Comparison of ENCODE assay signal across 24 cellular contexts in genomic region chr3:183808355-183808754, GRCh38.
"Had no signal": no experiment of that assay in that cellular context is flagged by ENCODE, and none has a peak within 500 bp of the region (broad histone marks: within the 10 kb centered on the region; RNA-seq: fewer than 3 reads in every experiment).

No MANE protein-coding gene starts in this region.

- DNase-seq: activated CD4-positive, alpha-beta T cell treated with anti-CD3 and anti-CD28 coated beads for 48 hours; activated CD4-positive, alpha-beta T cell treated with anti-CD3 and anti-CD28 coated beads, Interleukin-2, amount 50 U/mL, for 48 hours; activated CD8-positive, alpha-beta memory T cell treated with anti-CD3 and anti-CD28 coated beads for 24 hours; activated gamma-delta T cell; activated naive CD4-positive, alpha-beta T cell treated with anti-CD3 and anti-CD28 coated beads, Interleukin-2, amount 10 ng/mL, durations not matched to agents 7 days and 5 days; activated naive CD8-positive, alpha-beta T cell treated with anti-CD3 and anti-CD28 coated beads, Interleukin-2, amount 10 ng/mL, durations not matched to agents 7 days and 5 days; central memory CD4-positive, alpha-beta T cell; effector CD4-positive, alpha-beta T cell; foreskin melanocyte; islet precursor cell; left cardiac atrium; mammary epithelial cell; naive B cell; right cardiac atrium; stimulated activated naive CD8-positive, alpha-beta T cell treated with anti-CD3 and anti-CD28 coated beads, Interleukin-15, Interleukin-2, amounts not matched to agents 100 U/mL and 50 U/mL, for 24 hours; T-helper 1 cell; uterus had no signal

- H3K27ac ChIP-seq: esophagus muscularis mucosa, hepatocyte, spleen, uterus had no signal

- ATAC-seq: left cardiac atrium; right cardiac atrium; stimulated activated naive CD8-positive, alpha-beta T cell treated with anti-CD3 and anti-CD28 coated beads, Interleukin-15, Interleukin-2, amounts not matched to agents 100 U/mL and 50 U/mL, for 24 hours had no signal

- H3K4me3 Mint-ChIP-seq: activated naive CD4-positive, alpha-beta T cell treated with anti-CD3 and anti-CD28 coated beads, Interleukin-2, amount 10 ng/mL, durations not matched to agents 7 days and 5 days; activated naive CD8-positive, alpha-beta T cell treated with anti-CD3 and anti-CD28 coated beads, Interleukin-2, amount 10 ng/mL, durations not matched to agents 7 days and 5 days; activated T-helper 1 cell treated with anti-CD3 and anti-CD28 coated beads, Interleukin-12 subunit alpha, Interleukin-12 subunit beta, Interleukin-2, Interleukin-4 antibody, amounts not matched to agents 30 ng/mL and 10 ng/mL and 1 ng/mL, durations not matched to agents 14 hours and 24 hours and 36 hours; dendritic cell treated with granulocyte-macrophage colony-stimulating factor and Interleukin-4, amounts not matched to agents 40 ng/mL and 50 ng/mL, for 4 days; naive B cell; T-helper 2 cell treated with Interferon-gamma antibody and Interleukin-4, amounts not matched to agents 5 μg/mL and 100 μg/mL, for 36 hours; type B pancreatic cell had no signal

- H3K27me3 Mint-ChIP-seq: activated naive CD4-positive, alpha-beta T cell treated with anti-CD3 and anti-CD28 coated beads, Interleukin-2, amount 10 ng/mL, durations not matched to agents 7 days and 5 days; activated naive CD8-positive, alpha-beta T cell treated with anti-CD3 and anti-CD28 coated beads, Interleukin-2, amount 10 ng/mL, durations not matched to agents 7 days and 5 days; dendritic cell treated with granulocyte-macrophage colony-stimulating factor and Interleukin-4, amounts not matched to agents 40 ng/mL and 50 ng/mL, for 4 days; naive B cell; type B pancreatic cell had no signal

- H3K27ac Mint-ChIP-seq: activated naive CD4-positive, alpha-beta T cell treated with anti-CD3 and anti-CD28 coated beads, Interleukin-2, amount 10 ng/mL, durations not matched to agents 7 days and 5 days; activated naive CD8-positive, alpha-beta T cell treated with anti-CD3 and anti-CD28 coated beads, Interleukin-2, amount 10 ng/mL, durations not matched to agents 7 days and 5 days; activated T-helper 1 cell treated with anti-CD3 and anti-CD28 coated beads, Interleukin-12 subunit alpha, Interleukin-12 subunit beta, Interleukin-2, Interleukin-4 antibody, amounts not matched to agents 30 ng/mL and 10 ng/mL and 1 ng/mL, durations not matched to agents 14 hours and 24 hours and 36 hours; dendritic cell treated with granulocyte-macrophage colony-stimulating factor and Interleukin-4, amounts not matched to agents 40 ng/mL and 50 ng/mL, for 4 days; T-helper 2 cell treated with Interferon-gamma antibody and Interleukin-4, amounts not matched to agents 5 μg/mL and 100 μg/mL, for 36 hours; type B pancreatic cell had no signal

- H3K9me3 Mint-ChIP-seq: activated naive CD4-positive, alpha-beta T cell treated with anti-CD3 and anti-CD28 coated beads, Interleukin-2, amount 10 ng/mL, durations not matched to agents 7 days and 5 days; activated naive CD8-positive, alpha-beta T cell treated with anti-CD3 and anti-CD28 coated beads, Interleukin-2, amount 10 ng/mL, durations not matched to agents 7 days and 5 days; activated T-helper 1 cell treated with anti-CD3 and anti-CD28 coated beads, Interleukin-12 subunit alpha, Interleukin-12 subunit beta, Interleukin-2, Interleukin-4 antibody, amounts not matched to agents 30 ng/mL and 10 ng/mL and 1 ng/mL, durations not matched to agents 14 hours and 24 hours and 36 hours; dendritic cell treated with granulocyte-macrophage colony-stimulating factor and Interleukin-4, amounts not matched to agents 40 ng/mL and 50 ng/mL, for 4 days; naive B cell; T-helper 2 cell treated with Interferon-gamma antibody and Interleukin-4, amounts not matched to agents 5 μg/mL and 100 μg/mL, for 36 hours; type B pancreatic cell had no signal

- H3K27me3 ChIP-seq: esophagus muscularis mucosa, hepatocyte, spleen, uterus had no signal

- H3K4me1 Mint-ChIP-seq: activated naive CD4-positive, alpha-beta T cell treated with anti-CD3 and anti-CD28 coated beads, Interleukin-2, amount 10 ng/mL, durations not matched to agents 7 days and 5 days; activated naive CD8-positive, alpha-beta T cell treated with anti-CD3 and anti-CD28 coated beads, Interleukin-2, amount 10 ng/mL, durations not matched to agents 7 days and 5 days had no signal
